26 cellular contexts compared by ENCODE assay signal in the genomic region with DNA sequence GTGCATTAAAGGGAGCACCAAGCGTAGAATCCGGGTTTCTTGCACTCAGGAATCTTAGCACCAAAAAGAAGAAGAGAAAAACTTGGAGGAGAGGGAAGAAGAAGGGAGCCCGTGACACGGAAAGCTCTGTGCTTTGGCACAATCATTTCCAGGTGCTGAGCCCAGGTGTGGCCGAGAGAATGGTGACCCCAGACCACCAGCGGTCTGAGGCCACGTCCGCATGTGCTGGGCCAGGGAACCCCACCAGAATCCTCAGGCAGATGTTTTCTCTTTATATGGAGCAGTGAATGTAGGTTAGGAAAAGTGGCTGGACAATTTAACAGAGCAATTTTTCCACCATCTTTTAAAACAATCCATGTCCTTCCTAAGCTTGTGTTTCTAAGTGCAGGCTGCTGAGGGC.
"Had no signal": no experiment of that assay in that cellular context is flagged by ENCODE, and none has a peak within 500 bp of the region (broad histone marks: within the 10 kb centered on the region; RNA-seq: fewer than 3 reads in every experiment).

No MANE protein-coding gene starts in this region.

- H3K36me3 ChIP-seq: stomach, suprapubic skin, thoracic aorta, thyroid gland, tibial artery, tibial nerve, transverse colon, upper lobe of left lung, upper lobe of right lung, uterus, vagina had no signal

- H3K4me1 ChIP-seq: suprapubic skin, testis, thyroid gland, tibial artery, tibial nerve, transverse colon, upper lobe of left lung, upper lobe of right lung, uterus, vagina had no signal

- H3K4me3 ChIP-seq: stomach, suprapubic skin, testis, thoracic aorta, thyroid gland, tibial artery, tibial nerve, transverse colon, upper lobe of left lung, upper lobe of right lung, uterus, vagina had no signal

- ATAC-seq: stimulated activated effector memory CD8-positive, alpha-beta T cell treated with anti-CD3 and anti-CD28 coated beads, Interleukin-12 subunit alpha, Interleukin-12 subunit beta, amount 100 ng/mL, for 72 hours; stimulated activated memory B cell treated with anti-CD40 and anti-IgM and Interleukin-4, amounts not matched to agents 10 μg/mL and 1 μg/mL and 100 μg/mL, for 72 hours; stimulated activated naive B cell treated with anti-CD40 and anti-IgM and Interleukin-4, amounts not matched to agents 10 μg/mL and 1 μg/mL and 100 μg/mL, for 72 hours; stimulated activated naive CD8-positive, alpha-beta T cell treated with anti-CD3 and anti-CD28 coated beads, Interleukin-15, amount 100 ng/mL, for 72 hours; stimulated activated naive CD8-positive, alpha-beta T cell treated with anti-CD3 and anti-CD28 coated beads, Interleukin-15, Interleukin-2, amounts not matched to agents 100 U/mL and 50 U/mL, for 24 hours; upper lobe of right lung had no signal

- DNase-seq: stimulated activated CD4-positive, alpha-beta T cell treated with anti-CD3 and anti-CD28 coated beads, Interleukin-2, amount 100 ng/mL, for 48 hours; stimulated activated CD4-positive, alpha-beta T cell treated with anti-CD3 and anti-CD28 coated beads, Interleukin-4, amount 100 ng/mL, for 1 hour; stimulated activated CD4-positive, alpha-beta T cell treated with anti-CD3 and anti-CD28 coated beads, Interleukin-4, amount 100 ng/mL, for 24 hours; stimulated activated CD4-positive, alpha-beta T cell treated with anti-CD3 and anti-CD28 coated beads, Interleukin-4, amount 100 ng/mL, for 4 hours; stimulated activated CD8-positive, alpha-beta memory T cell treated with anti-CD3 and anti-CD28 coated beads, Interleukin-4, amount 100 ng/mL, for 48 hours; stimulated activated naive B cell treated with anti-CD40 and anti-IgM and Interleukin-4, amounts not matched to agents 10 μg/mL and 1 μg/mL and 100 μg/mL, for 72 hours; stimulated activated naive CD4-positive, alpha-beta T cell; stimulated activated naive CD4-positive, alpha-beta T cell treated with Interleukin-2 at 50 U/mL for 16 hours; stimulated activated naive CD8-positive, alpha-beta T cell treated with anti-CD3 and anti-CD28 coated beads, Interleukin-15, amount 100 ng/mL, for 72 hours; stimulated activated naive CD8-positive, alpha-beta T cell treated with anti-CD3 and anti-CD28 coated beads, Interleukin-15, Interleukin-2, amounts not matched to agents 100 U/mL and 50 U/mL, for 24 hours; stomach; substantia nigra; testis; thyroid gland; tibial artery; transverse colon; trophoblast cell; upper lobe of right lung; uterus had no signal

- H3K9me3 ChIP-seq: stomach, suprapubic skin, testis, thoracic aorta, thyroid gland, tibial artery, tibial nerve, transverse colon, upper lobe of left lung, upper lobe of right lung, uterus, vagina had no signal

- H3K27me3 ChIP-seq: stomach, suprapubic skin, testis, thyroid gland, tibial artery, tibial nerve, transverse colon, upper lobe of left lung, upper lobe of right lung, uterus, vagina had no signal

- H3K27ac ChIP-seq: stomach, suprapubic skin, testis, thoracic aorta, thyroid gland, tibial artery, tibial nerve, transverse colon, upper lobe of left lung, upper lobe of right lung, uterus, vagina had no signal
